In genomic region chr17:50367401-50367800, GRCh38 we compare ENCODE assay signal across 18 cellular contexts. TPM values are rescaled to one million over a fixed set of nuclear protein-coding genes. Genes with fewer than 3 reads are reported as not detected.
A peak's percentile ranks its signal among the peaks of the same experiment; 100 is the strongest.
DNase-seq lines count a peak whose midpoint lies in the region; ATAC-seq, FAIRE-seq and TF ChIP-seq lines count a peak whose summit lies in the region.
"Had no signal": no experiment of that assay in that cellular context is flagged by ENCODE, and none has a peak within 500 bp of the region (broad histone marks: within the 10 kb centered on the region; RNA-seq: fewer than 3 reads in every experiment).

No MANE protein-coding gene starts in this region.

- H3K4me3 ChIP-seq in astrocyte (ENCODE audit: insufficient read depth, low read depth, low read length) (no peak overlapping the region), lower lobe of right lung (no peak overlapping the region)
- H3K4me3 ChIP-seq in CD8-positive, alpha-beta T cell (ENCODE audit: low read depth, low read length), result no peak overlapping the region
- H3K4me3 ChIP-seq: GM23248, HAP-1 had no signal

- no peak for FAIRE-seq in astrocyte (lab: Jason Lieb, UNC)
- FAIRE-seq: A204.1, GM12892, GM18507 had no signal

- peaks cover 22% of the 10 kb centered on the region for H3K4me1 ChIP-seq in astrocyte (ENCODE audit: insufficient read depth, low read length)
- H3K4me1 ChIP-seq in lower lobe of right lung, result peaks cover 18% of the 10 kb centered on the region
- peaks cover 16% of the 10 kb centered on the region for H3K4me1 ChIP-seq in CD8-positive, alpha-beta T cell (ENCODE audit: insufficient read depth, low read length)
- H3K4me1 ChIP-seq: HAP-1 had no signal

- H4K20me1 ChIP-seq in astrocyte (ENCODE audit: insufficient read depth, low read length), result peaks cover 39% of the 10 kb centered on the region

- H3K27me3 Mint-ChIP-seq in activated naive CD8-positive, alpha-beta T cell treated with anti-CD3 and anti-CD28 coated beads for 36 hours, result no peaks in the 10 kb centered on the region
- no peaks in the 10 kb centered on the region for H3K27me3 Mint-ChIP-seq in activated naive CD8-positive, alpha-beta T cell treated with anti-CD3 and anti-CD28 coated beads, Interleukin-2, amount 50 U/mL, for 24 hours
- H3K27me3 Mint-ChIP-seq in astrocyte (ENCODE audit: low read depth, unreplicated experiment), result no peaks in the 10 kb centered on the region
- peaks cover 3% of the 10 kb centered on the region for H3K27me3 Mint-ChIP-seq in neural crest cell (ENCODE audit: low read depth)
- H3K27me3 Mint-ChIP-seq in CD8-positive, alpha-beta T cell (ENCODE audit: low read depth), result no peaks in the 10 kb centered on the region
- H3K27me3 Mint-ChIP-seq: CD4-positive, alpha-beta T cell had no signal

- H3K4me2 ChIP-seq in astrocyte (ENCODE audit: low read length), result no peak overlapping the region

- POLR2A ChIA-PET in CD8-positive, alpha-beta T cell (lab: Charles Lee), result no interaction called here

- H3K9ac ChIP-seq in astrocyte (ENCODE audit: low read length), result no peak overlapping the region
- H3K9ac ChIP-seq: GM23248 had no signal

- no peak for DNase-seq in activated naive CD8-positive, alpha-beta T cell treated with anti-CD3 and anti-CD28 coated beads for 36 hours
- no peak for DNase-seq in activated naive CD8-positive, alpha-beta T cell treated with anti-CD3 and anti-CD28 coated beads, Interleukin-2, amount 50 U/mL, for 24 hours
- no peak for DNase-seq in astrocyte (ENCODE audit: low read depth)
- DNase-seq in neural crest cell (ENCODE audit: low read depth, low spot score), result no peak
- no peak for DNase-seq in posterior vena cava (ENCODE audit: low spot score)
- no peak for DNase-seq in lower lobe of right lung
- no peak for DNase-seq in CD8-positive, alpha-beta T cell
- DNase-seq: ACHN; CD4-positive, alpha-beta T cell; DMS153; DMS79; GDM1; GM23248 had no signal

- no peak overlapping the region for H2AFZ ChIP-seq in astrocyte (ENCODE audit: low read depth, low read length)
- H2AFZ ChIP-seq: GM23248 had no signal

- H3K9me3 Mint-ChIP-seq in activated naive CD8-positive, alpha-beta T cell treated with anti-CD3 and anti-CD28 coated beads for 36 hours, result no peaks in the 10 kb centered on the region
- no peaks in the 10 kb centered on the region for H3K9me3 Mint-ChIP-seq in activated naive CD8-positive, alpha-beta T cell treated with anti-CD3 and anti-CD28 coated beads, Interleukin-2, amount 50 U/mL, for 24 hours
- no peaks in the 10 kb centered on the region for H3K9me3 Mint-ChIP-seq in astrocyte (ENCODE audit: unreplicated experiment)
- no peaks in the 10 kb centered on the region for H3K9me3 Mint-ChIP-seq in neural crest cell
- no peaks in the 10 kb centered on the region for H3K9me3 Mint-ChIP-seq in CD8-positive, alpha-beta T cell
- H3K9me3 Mint-ChIP-seq: CD4-positive, alpha-beta T cell had no signal

- no peak for TF ChIP-seq CTCF in astrocyte (IDR thresholded peaks at IDR 0.05; ENCODE audit: insufficient read depth, low read depth, low read length)
- TF ChIP-seq CTCF in neural crest cell (conservative IDR thresholded peaks at IDR 0.05), result no peak
- no peak for TF ChIP-seq CTCF in lower lobe of right lung (IDR thresholded peaks at IDR 0.05)
- no peak for TF ChIP-seq CTCF in CD8-positive, alpha-beta T cell (IDR thresholded peaks at IDR 0.05)

- ATAC-seq in activated naive CD8-positive, alpha-beta T cell treated with anti-CD3 and anti-CD28 coated beads, Interleukin-2, amount 50 U/mL, for 24 hours, result no peak
- ATAC-seq in lower lobe of right lung, result no peak
- ATAC-seq in CD8-positive, alpha-beta T cell, result no peak

- H3K36me3 ChIP-seq in astrocyte (ENCODE audit: insufficient read depth, low read length) (peaks cover 34% of the 10 kb centered on the region), lower lobe of right lung (peaks cover 65% of the 10 kb centered on the region)
- H3K36me3 ChIP-seq in CD8-positive, alpha-beta T cell (ENCODE audit: insufficient read depth, low read length), result peaks cover 42% of the 10 kb centered on the region

- peaks cover 20% of the 10 kb centered on the region for H3K36me3 Mint-ChIP-seq in activated naive CD8-positive, alpha-beta T cell treated with anti-CD3 and anti-CD28 coated beads for 36 hours
- H3K36me3 Mint-ChIP-seq in activated naive CD8-positive, alpha-beta T cell treated with anti-CD3 and anti-CD28 coated beads, Interleukin-2, amount 50 U/mL, for 24 hours (ENCODE audit: low read depth), result peaks cover 30% of the 10 kb centered on the region
- H3K36me3 Mint-ChIP-seq in astrocyte (ENCODE audit: low read depth, unreplicated experiment) (peaks cover 15% of the 10 kb centered on the region), neural crest cell (ENCODE audit: low read depth) (peaks cover 2% of the 10 kb centered on the region)
- peaks cover 65% of the 10 kb centered on the region for H3K36me3 Mint-ChIP-seq in CD8-positive, alpha-beta T cell

- no peak overlapping the region for H3K4me3 Mint-ChIP-seq in activated naive CD8-positive, alpha-beta T cell treated with anti-CD3 and anti-CD28 coated beads for 36 hours
- no peak overlapping the region for H3K4me3 Mint-ChIP-seq in activated naive CD8-positive, alpha-beta T cell treated with anti-CD3 and anti-CD28 coated beads, Interleukin-2, amount 50 U/mL, for 24 hours
- peak overlapping the region; percentile 54 for H3K4me3 Mint-ChIP-seq in astrocyte (ENCODE audit: unreplicated experiment)
- peak overlapping the region; percentile 7 for H3K4me3 Mint-ChIP-seq in neural crest cell
- H3K4me3 Mint-ChIP-seq in CD8-positive, alpha-beta T cell, result no peak overlapping the region
- H3K4me3 Mint-ChIP-seq: CD4-positive, alpha-beta T cell had no signal

- H3K4me1 Mint-ChIP-seq in activated naive CD8-positive, alpha-beta T cell treated with anti-CD3 and anti-CD28 coated beads for 36 hours, result peaks cover 16% of the 10 kb centered on the region
- peaks cover 16% of the 10 kb centered on the region for H3K4me1 Mint-ChIP-seq in activated naive CD8-positive, alpha-beta T cell treated with anti-CD3 and anti-CD28 coated beads, Interleukin-2, amount 50 U/mL, for 24 hours
- H3K4me1 Mint-ChIP-seq in astrocyte (ENCODE audit: low read depth, unreplicated experiment) (peaks cover 42% of the 10 kb centered on the region), neural crest cell (peaks cover 45% of the 10 kb centered on the region)
- peaks cover 23% of the 10 kb centered on the region for H3K4me1 Mint-ChIP-seq in CD8-positive, alpha-beta T cell (ENCODE audit: low read depth)

- H3K9me3 ChIP-seq in astrocyte (ENCODE audit: insufficient read depth, low read depth, low read length) (no peaks in the 10 kb centered on the region), lower lobe of right lung (no peaks in the 10 kb centered on the region)
- no peaks in the 10 kb centered on the region for H3K9me3 ChIP-seq in CD8-positive, alpha-beta T cell (ENCODE audit: low read length)
- H3K9me3 ChIP-seq: HAP-1 had no signal

- intact Hi-C loops in posterior vena cava (cut with DNase I), result no loop called here
- intact Hi-C loops in lower lobe of right lung (cut with DNase I), result no loop called here
- intact Hi-C loops in CD8-positive, alpha-beta T cell (cut with DNase I, micrococcal nuclease), result no loop called here

- CTCF ChIA-PET in CD8-positive, alpha-beta T cell (lab: Charles Lee), result no interaction called here

- no peak overlapping the region for H3K27ac ChIP-seq in astrocyte (ENCODE audit: low read depth, low read length)
- no peak overlapping the region for H3K27ac ChIP-seq in lower lobe of right lung
- H3K27ac ChIP-seq in CD8-positive, alpha-beta T cell (ENCODE audit: low read depth, low read length), result no peak overlapping the region
- H3K27ac ChIP-seq: C4-2B, GM23248 had no signal

- H3K79me2 ChIP-seq in astrocyte (ENCODE audit: insufficient read depth, low read length), result peaks cover 25% of the 10 kb centered on the region

- peak overlapping the region; percentile 11 for H3K27ac Mint-ChIP-seq in activated naive CD8-positive, alpha-beta T cell treated with anti-CD3 and anti-CD28 coated beads for 36 hours
- H3K27ac Mint-ChIP-seq in activated naive CD8-positive, alpha-beta T cell treated with anti-CD3 and anti-CD28 coated beads, Interleukin-2, amount 50 U/mL, for 24 hours, result no peak overlapping the region
- H3K27ac Mint-ChIP-seq in astrocyte (ENCODE audit: unreplicated experiment) (no peak overlapping the region), neural crest cell (ENCODE audit: unreplicated experiment) (peak overlapping the region; percentile 81)
- H3K27ac Mint-ChIP-seq in CD8-positive, alpha-beta T cell, result no peak overlapping the region
- H3K27ac Mint-ChIP-seq: CD4-positive, alpha-beta T cell had no signal

- H3K27me3 ChIP-seq in astrocyte (ENCODE audit: insufficient read depth, low read length) (no peaks in the 10 kb centered on the region), lower lobe of right lung (ENCODE audit: low read depth) (no peaks in the 10 kb centered on the region)
- H3K27me3 ChIP-seq in CD8-positive, alpha-beta T cell (ENCODE audit: insufficient read depth, low read length), result no peaks in the 10 kb centered on the region

RNA-seq across cellular contexts. Expression of gene MRPL27, which starts 5.6 kb away (rescaled TPM):
- total RNA-seq in activated naive CD8-positive, alpha-beta T cell treated with anti-CD3 and anti-CD28 coated beads for 36 hours, result 10 to 100 TPM; 72.1 to 75.1 TPM
- 57.3 and 60.3 TPM in 2 replicates for total RNA-seq in astrocyte
- 70.4 and 72.2 TPM in 2 replicates for total RNA-seq in neural crest cell
- total RNA-seq in posterior vena cava, result 10 to 100 TPM; 38.2 to 40.1 TPM
- total RNA-seq in lower lobe of right lung, result 43.9 TPM
- total RNA-seq in CD8-positive, alpha-beta T cell, result 10 to 100 TPM; 28.6 to 30.8 TPM

RNA-seq across cellular contexts. Expression of gene EME1, which starts 5.6 kb away (rescaled TPM):
- 10 to 100 TPM; 34.0 to 34.4 TPM for total RNA-seq in activated naive CD8-positive, alpha-beta T cell treated with anti-CD3 and anti-CD28 coated beads for 36 hours
- total RNA-seq in astrocyte (3.0 and 3.1 TPM in 2 replicates), neural crest cell (25.5 and 31.4 TPM in 2 replicates), posterior vena cava (1 to 10 TPM in 1 of 2 donors, under 1 TPM in 1; 0.62 to 1.4 TPM), lower lobe of right lung (1.8 TPM)
- under 1 TPM; 0.53 to 0.60 TPM for total RNA-seq in CD8-positive, alpha-beta T cell

RNA-seq across cellular contexts. Expression of gene XYLT2, which starts 21.5 kb away (rescaled TPM):
- total RNA-seq in activated naive CD8-positive, alpha-beta T cell treated with anti-CD3 and anti-CD28 coated beads for 36 hours, result 10 to 100 TPM; 17.7 to 19.6 TPM
- total RNA-seq in astrocyte, result 41.0 and 47.3 TPM in 2 replicates
- 23.4 and 26.5 TPM in 2 replicates for total RNA-seq in neural crest cell
- total RNA-seq in posterior vena cava, result 10 to 100 TPM; 18.1 to 21.9 TPM
- total RNA-seq in lower lobe of right lung, result 19.3 TPM
- total RNA-seq in CD8-positive, alpha-beta T cell, result 1 to 10 TPM; 9.0 to 9.4 TPM

RNA-seq across cellular contexts. Expression of gene LRRC59, which starts 29.9 kb away (rescaled TPM):
- total RNA-seq in activated naive CD8-positive, alpha-beta T cell treated with anti-CD3 and anti-CD28 coated beads for 36 hours, result 100 to 1,000 TPM; 110 to 112 TPM
- 180 and 185 TPM in 2 replicates for total RNA-seq in astrocyte
- total RNA-seq in neural crest cell, result 92.3 and 92.7 TPM in 2 replicates
- 10 to 100 TPM; 66.1 to 93.6 TPM for total RNA-seq in posterior vena cava
- 55.5 TPM for total RNA-seq in lower lobe of right lung
- 10 to 100 TPM; 59.1 to 59.9 TPM for total RNA-seq in CD8-positive, alpha-beta T cell

RNA-seq across cellular contexts. Expression of gene ACSF2, which starts 58.6 kb away (rescaled TPM):
- total RNA-seq in activated naive CD8-positive, alpha-beta T cell treated with anti-CD3 and anti-CD28 coated beads for 36 hours, result 1 to 10 TPM; 9.2 to 9.7 TPM
- total RNA-seq in astrocyte (28.3 and 43.3 TPM in 2 replicates), neural crest cell (31.5 and 34.5 TPM in 2 replicates), posterior vena cava (10 to 100 TPM; 13.9 to 14.9 TPM), lower lobe of right lung (70.4 TPM)
- 10 to 100 TPM; 12.5 to 12.9 TPM for total RNA-seq in CD8-positive, alpha-beta T cell

Comparison
In these comparisons a context has a peak if more than half of its experiments do, and no peak if none do; other contexts are left out.
1. H3K27ac Mint-ChIP-seq: peak in activated naive CD8-positive, alpha-beta T cell treated with anti-CD3 and anti-CD28 coated beads for 36 hours (single experiment) and neural crest cell (single experiment); none in activated naive CD8-positive, alpha-beta T cell treated with anti-CD3 and anti-CD28 coated beads, Interleukin-2, amount 50 U/mL, for 24 hours (single experiment), astrocyte (single experiment) and CD8-positive, alpha-beta T cell (single experiment).
2. H3K4me3 Mint-ChIP-seq: peak in astrocyte (single experiment) and neural crest cell (single experiment); none in activated naive CD8-positive, alpha-beta T cell treated with anti-CD3 and anti-CD28 coated beads for 36 hours (single experiment), activated naive CD8-positive, alpha-beta T cell treated with anti-CD3 and anti-CD28 coated beads, Interleukin-2, amount 50 U/mL, for 24 hours (single experiment) and CD8-positive, alpha-beta T cell (single experiment).